Comparison of ENCODE assay signal across 16 cellular contexts in genomic region chrX:129831486-129831885, GRCh38.
A peak's percentile ranks its signal among the peaks of the same experiment; 100 is the strongest.
DNase-seq lines count a peak whose midpoint lies in the region; ATAC-seq lines count a peak whose summit lies in the region.
"Had no signal": no experiment of that assay in that cellular context is flagged by ENCODE, and none has a peak within 500 bp of the region (broad histone marks: within the 10 kb centered on the region; RNA-seq: fewer than 3 reads in every experiment).

No MANE protein-coding gene starts in this region.

- intact Hi-C loops in head of caudate nucleus (cut with DNase I): no loop called here

- DNase-seq in NCI-H146 treated with DMSO at 0.1 percent for 48 hours (lab: John Stamatoyannopoulos, UW; ENCODE audit: unreplicated experiment) (peak; percentile 48), NCI-H526 treated with DMSO at 0.1 percent for 48 hours (lab: John Stamatoyannopoulos, UW) (peak; percentile 86), head of caudate nucleus (peak in 41 of 42 donors; percentile 45 to 92 (median 76)), putamen (ENCODE audit: low spot score) (peak; percentile 82)
- DNase-seq: activated CD8-positive, alpha-beta T cell treated with anti-CD3 and anti-CD28 coated beads, Interleukin-2, amount 10 ng/mL, durations not matched to agents 7 days and 5 days; CD4-positive, alpha-beta memory T cell; cortex of kidney; erythroblast; KBM-7; kidney glomerular epithelial cell; NCI-H187 treated with DMSO at 0.1 percent for 48 hours; SW 1271 had no signal

- ATAC-seq in GM21360 (IDR thresholded peaks at IDR 0.05; ENCODE audit: unreplicated experiment): no peak
- ATAC-seq in HG03565 (IDR thresholded peaks at IDR 0.05; ENCODE audit: unreplicated experiment): no peak
- no peak for ATAC-seq in HG02852 (IDR thresholded peaks at IDR 0.05; ENCODE audit: unreplicated experiment)
- ATAC-seq: activated CD8-positive, alpha-beta T cell treated with anti-CD3 and anti-CD28 coated beads, Interleukin-2, amount 10 ng/mL, durations not matched to agents 7 days and 5 days; activated T-helper 17 cell treated with anti-CD3 and anti-CD28 coated beads, Interleukin-2, amount 50 U/mL, for 72 hours had no signal
